In genomic region chr2:137865954-137866540, GRCh38 we compare ENCODE assay signal across 8 cellular contexts.
A peak's percentile ranks its signal among the peaks of the same experiment; 100 is the strongest.
DNase-seq lines count a peak whose midpoint lies in the region; ATAC-seq and TF ChIP-seq lines count a peak whose summit lies in the region.

No MANE protein-coding gene starts in this region.

- intact Hi-C loops in CD4-positive, alpha-beta T cell (cut with DNase I, micrococcal nuclease) = loop anchor here (1.0 to 2.0 kb wide), 4 partner anchors 921 to 961 kb away; no protein-coding TSS in a partner anchor

- no peaks in the 10 kb centered on the region for H3K4me1 Mint-ChIP-seq in CD4-positive, alpha-beta T cell (ENCODE audit: low read depth)
- H3K4me1 Mint-ChIP-seq in activated CD8-positive, alpha-beta memory T cell treated with anti-CD3 and anti-CD28 coated beads, Interleukin-2, amount 10 ng/mL, durations not matched to agents 7 days and 5 days = no peaks in the 10 kb centered on the region

- no peaks in the 10 kb centered on the region for H3K36me3 Mint-ChIP-seq in CD4-positive, alpha-beta T cell (ENCODE audit: low read depth)
- H3K36me3 Mint-ChIP-seq in activated CD8-positive, alpha-beta memory T cell treated with anti-CD3 and anti-CD28 coated beads, Interleukin-2, amount 10 ng/mL, durations not matched to agents 7 days and 5 days = no peaks in the 10 kb centered on the region

- TF ChIP-seq CTCF in CD4-positive, alpha-beta T cell (IDR thresholded peaks at IDR 0.05) = peak; percentile 54
- peak; percentile 84 for TF ChIP-seq CTCF in fibroblast of pulmonary artery (IDR thresholded peaks at IDR 0.05; ENCODE audit: low read length, missing control alignments)

- POLR2A ChIA-PET in CD4-positive, alpha-beta T cell (lab: Charles Lee) = no interaction called here

- no peak overlapping the region for H3K4me3 Mint-ChIP-seq in CD4-positive, alpha-beta T cell
- H3K4me3 Mint-ChIP-seq in activated CD8-positive, alpha-beta memory T cell treated with anti-CD3 and anti-CD28 coated beads, Interleukin-2, amount 10 ng/mL, durations not matched to agents 7 days and 5 days = no peak overlapping the region

- peak; percentile 11 to 50 (median 18) for DNase-seq in CD4-positive, alpha-beta T cell
- DNase-seq in NCI-H524 treated with DMSO at 0.1 percent for 48 hours (lab: John Stamatoyannopoulos, UW) (peak; percentile 1), fibroblast of pulmonary artery (ENCODE audit: low read depth) (peak; percentile 65), renal cortical epithelial cell (ENCODE audit: low read depth) (peak; percentile 53), ureter (ENCODE audit: low spot score) (no peak)
- DNase-seq in activated CD8-positive, alpha-beta memory T cell treated with anti-CD3 and anti-CD28 coated beads, Interleukin-2, amount 10 ng/mL, durations not matched to agents 7 days and 5 days = peak; percentile 54

- H3K9me3 Mint-ChIP-seq in CD4-positive, alpha-beta T cell = no peaks in the 10 kb centered on the region
- no peaks in the 10 kb centered on the region for H3K9me3 Mint-ChIP-seq in activated CD8-positive, alpha-beta memory T cell treated with anti-CD3 and anti-CD28 coated beads, Interleukin-2, amount 10 ng/mL, durations not matched to agents 7 days and 5 days (ENCODE audit: low read depth)

- no peak overlapping the region for H3K4me3 ChIP-seq in fibroblast of pulmonary artery (replicated peaks; ENCODE audit: low read depth, low read length)

- no peaks in the 10 kb centered on the region for H3K9me3 ChIP-seq in CD4-positive, alpha-beta T cell (ENCODE audit: control insufficient read depth, low read length)

- no peak for ATAC-seq in CD4-positive, alpha-beta T cell (ENCODE audit: poor library complexity)
- ATAC-seq in GM18870 (IDR thresholded peaks at IDR 0.05; ENCODE audit: unreplicated experiment) (peak; percentile 62), HG03196 (IDR thresholded peaks at IDR 0.05; ENCODE audit: unreplicated experiment) (peak; percentile 50)
- ATAC-seq in activated CD8-positive, alpha-beta memory T cell treated with anti-CD3 and anti-CD28 coated beads, Interleukin-2, amount 10 ng/mL, durations not matched to agents 7 days and 5 days = no peak

- CTCF ChIA-PET in CD4-positive, alpha-beta T cell (lab: Charles Lee) = interaction anchor here (1.5 kb wide), 1 partner anchor 961 kb away, joined by 11 read pairs; no protein-coding TSS in a partner anchor
- CTCF ChIA-PET in activated CD8-positive, alpha-beta memory T cell treated with anti-CD3 and anti-CD28 coated beads, Interleukin-2, amount 10 ng/mL, durations not matched to agents 7 days and 5 days (lab: Charles Lee) = interaction anchor here (0.6 to 1.2 kb wide), 3 partner anchors 10 to 961 kb away, joined by 3 to 6 read pairs (median 4); no protein-coding TSS in a partner anchor

- H3K27ac Mint-ChIP-seq in CD4-positive, alpha-beta T cell = no peak overlapping the region
- no peak overlapping the region for H3K27ac Mint-ChIP-seq in activated CD8-positive, alpha-beta memory T cell treated with anti-CD3 and anti-CD28 coated beads, Interleukin-2, amount 10 ng/mL, durations not matched to agents 7 days and 5 days

- peaks cover 10% of the 10 kb centered on the region for H3K27me3 Mint-ChIP-seq in CD4-positive, alpha-beta T cell
- peaks cover 6% of the 10 kb centered on the region for H3K27me3 Mint-ChIP-seq in activated CD8-positive, alpha-beta memory T cell treated with anti-CD3 and anti-CD28 coated beads, Interleukin-2, amount 10 ng/mL, durations not matched to agents 7 days and 5 days

- no peak overlapping the region for H3K27ac ChIP-seq in CD4-positive, alpha-beta T cell (ENCODE audit: low read depth, low read length)

- no peaks in the 10 kb centered on the region for H3K27me3 ChIP-seq in CD4-positive, alpha-beta T cell (ENCODE audit: control insufficient read depth, insufficient read depth, low read length)

Comparison
In these comparisons a context has a peak if more than half of its experiments do, and no peak if none do; other contexts are left out.
1. ATAC-seq: peak in GM18870 (single experiment) and HG03196 (single experiment); none in CD4-positive, alpha-beta T cell (single experiment) and activated CD8-positive, alpha-beta memory T cell treated with anti-CD3 and anti-CD28 coated beads, Interleukin-2, amount 10 ng/mL, durations not matched to agents 7 days and 5 days (single experiment).